Comparison of ENCODE assay signal across 8 cellular contexts in genomic region chr1:15345711-15346355, GRCh38.
DNase-seq lines count a peak whose midpoint lies in the region; ATAC-seq, FAIRE-seq and TF ChIP-seq lines count a peak whose summit lies in the region.

No MANE protein-coding gene starts in this region.

- peaks cover 22% of the 10 kb centered on the region for H3K4me1 ChIP-seq in A549

- intact Hi-C loops in activated CD8-positive, alpha-beta T cell treated with anti-CD3 and anti-CD28 coated beads for 36 hours (cut with micrococcal nuclease) = no loop called here
- intact Hi-C loops in Right ventricle myocardium superior (cut with DNase I) = no loop called here

- DNase-seq in A549 (ENCODE audit: low read depth in 1 of 2, low spot score in 1 of 2) = no peak
- peak; percentile 83 for DNase-seq in activated CD8-positive, alpha-beta T cell treated with anti-CD3 and anti-CD28 coated beads for 36 hours
- DNase-seq in Right ventricle myocardium superior = peak; percentile 76
- DNase-seq in stimulated activated CD8-positive, alpha-beta memory T cell treated with anti-CD3 and anti-CD28 coated beads, Interleukin-15, amount 100 ng/mL, for 48 hours (ENCODE audit: low read depth in 2 of 2) = peak; percentile 50 to 56
- DNase-seq in NCI-H82 (lab: John Stamatoyannopoulos, UW) = no peak
- DNase-seq in KG1 (lab: John Stamatoyannopoulos, UW) = no peak

- peaks cover 49% of the 10 kb centered on the region for H3K4me1 Mint-ChIP-seq in activated CD8-positive, alpha-beta T cell treated with anti-CD3 and anti-CD28 coated beads for 36 hours (ENCODE audit: low read depth)

- no peak overlapping the region for H3K4me3 ChIP-seq in A549

- WGBS in A549 (ENCODE audit: missing lambda C conversion rate) = 89% methylated on average over 17 of the region's 17 CpGs

- H3K27ac ChIP-seq in A549 = peak overlapping the region; percentile 35 to 96; a peak in 4 of 6 replicates

- TF ChIP-seq CTCF in A549 (IDR thresholded peaks at IDR 0.05) = no peak
- no peak for TF ChIP-seq CTCF in activated CD8-positive, alpha-beta T cell treated with anti-CD3 and anti-CD28 coated beads for 36 hours (IDR thresholded peaks at IDR 0.05)

- H3K27ac Mint-ChIP-seq in activated CD8-positive, alpha-beta T cell treated with anti-CD3 and anti-CD28 coated beads for 36 hours = peak overlapping the region; percentile 62

- H3K36me3 Mint-ChIP-seq in activated CD8-positive, alpha-beta T cell treated with anti-CD3 and anti-CD28 coated beads for 36 hours (ENCODE audit: low read depth) = no peaks in the 10 kb centered on the region

- POLR2A ChIA-PET in A549 (lab: Yijun Ruan, JAX) = no interaction called here
- POLR2A ChIA-PET in activated CD8-positive, alpha-beta T cell treated with anti-CD3 and anti-CD28 coated beads for 36 hours (lab: Charles Lee) = no interaction called here

- no peak for ATAC-seq in A549
- peak; percentile 41 for ATAC-seq in HG03354 (IDR thresholded peaks at IDR 0.05; ENCODE audit: poor library complexity, severe bottlenecking, unreplicated experiment)
- peak; percentile 94 for ATAC-seq in activated CD8-positive, alpha-beta T cell treated with anti-CD3 and anti-CD28 coated beads for 36 hours
- peak; percentile 51 for ATAC-seq in Right ventricle myocardium superior (ENCODE audit: poor library complexity)
- no peak for ATAC-seq in HG03025 (IDR thresholded peaks at IDR 0.05; ENCODE audit: low FRiP score, unreplicated experiment)

- TF ChIP-seq POLR2A in A549 (IDR thresholded peaks at IDR 0.05; ENCODE audit: low read length) = no peak

- no peak for TF ChIP-seq RAD21 in A549 (conservative IDR thresholded peaks at IDR 0.05 in 1 of 2, IDR thresholded peaks at IDR 0.05 in 1 of 2)

- no peak for TF ChIP-seq EP300 in A549 (IDR thresholded peaks at IDR 0.05)

- CTCF ChIA-PET in A549 (lab: Yijun Ruan, JAX) = interaction anchor here (1.0 to 1.6 kb wide), 5 partner anchors 10 to 85 kb away, joined by 3 to 5 read pairs (median 3); no protein-coding TSS in a partner anchor
- CTCF ChIA-PET in activated CD8-positive, alpha-beta T cell treated with anti-CD3 and anti-CD28 coated beads for 36 hours (lab: Charles Lee) = no interaction called here

- H3K9me3 Mint-ChIP-seq in activated CD8-positive, alpha-beta T cell treated with anti-CD3 and anti-CD28 coated beads for 36 hours = no peaks in the 10 kb centered on the region

- peak overlapping the region; percentile 4 for H3K4me3 Mint-ChIP-seq in activated CD8-positive, alpha-beta T cell treated with anti-CD3 and anti-CD28 coated beads for 36 hours

- H3K27me3 Mint-ChIP-seq in activated CD8-positive, alpha-beta T cell treated with anti-CD3 and anti-CD28 coated beads for 36 hours = peaks cover 24% of the 10 kb centered on the region

- H3K4me2 ChIP-seq in A549 = no peak overlapping the region

- no peaks in the 10 kb centered on the region for H3K9me3 ChIP-seq in A549

- FAIRE-seq in A549 (lab: Jason Lieb, UNC) = no peak

TF ChIP-seq in A549, 52 proteins besides CTCF, POLR2A, EP300 and RAD21:
- TF ChIP-seq HDAC2 (IDR thresholded peaks at IDR 0.05) (no peak), CEBPB (IDR thresholded peaks at IDR 0.05) (no peak), BCL3 (IDR thresholded peaks at IDR 0.05) (no peak), ESRRA (IDR thresholded peaks at IDR 0.05; ENCODE audit: borderline replicate concordance, low read length) (no peak), MAZ (IDR thresholded peaks at IDR 0.05; ENCODE audit: borderline replicate concordance, low read depth, low read length) (no peak)

Comparison
In these comparisons a context has a peak if more than half of its experiments do, and no peak if none do; other contexts are left out.
1. ATAC-seq: peak in HG03354 (single experiment), activated CD8-positive, alpha-beta T cell treated with anti-CD3 and anti-CD28 coated beads for 36 hours (single experiment) and Right ventricle myocardium superior (single experiment); none in A549 (0 of 2) and HG03025 (single experiment).
2. DNase-seq: peak in activated CD8-positive, alpha-beta T cell treated with anti-CD3 and anti-CD28 coated beads for 36 hours (single experiment), Right ventricle myocardium superior (single experiment) and stimulated activated CD8-positive, alpha-beta memory T cell treated with anti-CD3 and anti-CD28 coated beads, Interleukin-15, amount 100 ng/mL, for 48 hours (2 of 2); none in A549 (0 of 2), NCI-H82 (single experiment) and KG1 (single experiment).